Comparison of ENCODE assay signal across 9 cellular contexts in the genomic region with DNA sequence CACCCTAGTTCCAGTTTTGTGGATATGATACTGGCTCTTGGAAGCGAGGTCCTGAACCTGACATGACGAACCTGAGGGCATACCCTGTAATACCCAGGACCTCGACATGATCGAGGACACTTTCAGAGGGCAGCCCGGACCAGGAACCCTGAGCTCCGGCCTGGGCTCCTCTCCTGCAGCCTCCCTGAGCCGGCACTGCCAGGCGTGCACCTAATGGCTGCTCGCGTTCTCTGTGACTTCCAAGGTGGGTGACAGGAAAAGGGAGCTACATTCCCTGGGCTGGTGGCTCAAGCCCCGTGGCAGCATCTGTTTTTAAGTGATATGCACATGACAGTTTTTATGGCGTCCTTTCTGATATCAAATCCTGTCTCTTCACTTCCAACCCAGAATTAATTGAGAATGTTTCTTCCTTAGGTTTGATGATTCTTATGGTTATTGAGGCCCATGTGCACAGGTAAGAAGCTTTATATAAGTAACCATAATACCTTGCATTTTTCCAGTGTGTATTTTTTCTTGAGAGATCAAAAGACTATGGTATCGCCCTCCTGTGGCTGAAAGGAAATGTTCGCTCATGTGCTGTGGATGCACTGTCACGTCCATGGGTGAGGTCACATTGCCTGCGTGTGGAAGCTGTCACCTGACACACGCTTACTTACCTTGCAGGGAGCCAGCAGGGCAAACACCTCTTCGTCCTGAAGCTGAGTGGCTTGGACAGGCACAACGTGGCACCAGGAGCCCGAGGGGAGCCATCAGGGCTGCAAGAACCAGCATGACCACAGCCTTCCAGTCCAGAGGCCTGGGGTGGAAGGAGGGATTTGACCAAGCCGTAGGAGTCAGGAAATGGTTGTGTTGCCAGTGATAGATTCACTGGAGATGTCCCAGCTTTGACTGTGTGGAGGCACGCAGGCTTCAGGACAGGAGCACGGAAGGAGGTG.
DNase-seq lines count a peak whose midpoint lies in the region; ATAC-seq, FAIRE-seq and TF ChIP-seq lines count a peak whose summit lies in the region.
"Had no signal": no experiment of that assay in that cellular context is flagged by ENCODE, and none has a peak within 500 bp of the region (broad histone marks: within the 10 kb centered on the region; RNA-seq: fewer than 3 reads in every experiment).

No MANE protein-coding gene starts in this region.

- DNase-seq in NCI-H524 (lab: John Stamatoyannopoulos, UW) (peak; percentile 35 to 82), erythroblast (lab: John Stamatoyannopoulos, UW) (peak; percentile 3 to 35), transverse colon (no peak), RCC 7860 (ENCODE audit: low spot score) (no peak), Calu3 (no peak), Right ventricle myocardium superior (no peak)
- DNase-seq: KBM-7 had no signal

- H3K4me3 Mint-ChIP-seq in Calu3 (ENCODE audit: low read depth, unreplicated experiment) = no peak overlapping the region

- TF ChIP-seq EP300 in transverse colon (IDR thresholded peaks at IDR 0.05; ENCODE audit: low read depth) = no peak

- no peaks in the 10 kb centered on the region for H3K4me1 Mint-ChIP-seq in Calu3 (ENCODE audit: low read depth, unreplicated experiment)

- no peaks in the 10 kb centered on the region for H3K9me3 ChIP-seq in BLaER1 treated with 17β-estradiol and CSF1 and Interleukin-3, amounts not matched to agents 10 nM and 100 nM (replicated peaks in 1 of 11)
- no peaks in the 10 kb centered on the region for H3K9me3 ChIP-seq in transverse colon

- BruUV-seq in Calu3 (replicated peaks; lab: Mats Ljungman, UMichigan) = no TSS peak

- TF ChIP-seq CTCF in GM12872 (IDR thresholded peaks at IDR 0.05; ENCODE audit: insufficient read depth, low read depth, low read length) (peak; percentile 29; the same call in 1 of the 3 replicates), transverse colon (IDR thresholded peaks at IDR 0.05) (no peak), Calu3 (IDR thresholded peaks at IDR 0.05; ENCODE audit: unreplicated experiment) (no peak)

- H3K27ac Mint-ChIP-seq in Calu3 (ENCODE audit: unreplicated experiment) = no peak overlapping the region

- 76 to 85% methylated on average over 4 to 23 of the region's 23 CpGs for WGBS in transverse colon (ENCODE audit: low coverage in 1 of 2), 2 donors

- no peak overlapping the region for H3K27ac ChIP-seq in BLaER1 treated with 17β-estradiol and CSF1 and Interleukin-3, amounts not matched to agents 10 nM and 100 nM
- no peak overlapping the region for H3K27ac ChIP-seq in transverse colon

- H3K27me3 ChIP-seq in BLaER1 treated with 17β-estradiol and CSF1 and Interleukin-3, amounts not matched to agents 10 nM and 100 nM = no peaks in the 10 kb centered on the region
- H3K27me3 ChIP-seq in transverse colon = no peaks in the 10 kb centered on the region

- no peak for FAIRE-seq in RCC 7860 (lab: Jason Lieb, UNC)

- peaks cover 5% of the 10 kb centered on the region for H3K9me3 Mint-ChIP-seq in Calu3 (ENCODE audit: low read depth, unreplicated experiment)

- no peak for ATAC-seq in Right ventricle myocardium superior (ENCODE audit: poor library complexity)

- CTCF ChIA-PET in Calu3 (lab: Charles Lee) = no interaction called here

- TF ChIP-seq POLR2A in erythroblast (IDR thresholded peaks at IDR 0.05; ENCODE audit: low read length) (no peak), transverse colon (IDR thresholded peaks at IDR 0.05) (no peak)

- H3K36me3 ChIP-seq in BLaER1 treated with 17β-estradiol and CSF1 and Interleukin-3, amounts not matched to agents 10 nM and 100 nM = no peaks in the 10 kb centered on the region
- no peaks in the 10 kb centered on the region for H3K36me3 ChIP-seq in transverse colon

- peak overlapping the region in 9 of 11 experiments; percentile 22 to 65 (median 52); a peak in 16 of 22 replicates for H3K4me2 ChIP-seq in BLaER1 treated with 17β-estradiol and CSF1 and Interleukin-3, amounts not matched to agents 10 nM and 100 nM

- in situ Hi-C loops in transverse colon (cut with MboI; ENCODE audit: low pct_ligation_motif_present in 1 of 4, low pct_unique_long_range_greater_than_20kb in 1 of 4, low sequenced_read_pairs in 3 of 4) = no loop called here

- H4K20me1 ChIP-seq in BLaER1 treated with 17β-estradiol and CSF1 and Interleukin-3, amounts not matched to agents 10 nM and 100 nM = no peaks in the 10 kb centered on the region

- H3K27me3 Mint-ChIP-seq in Calu3 (ENCODE audit: unreplicated experiment) = peaks cover 27% of the 10 kb centered on the region

- intact Hi-C loops in transverse colon (cut with DNase I; ENCODE audit: low total_unique reads) (no loop called here), Calu3 (cut with micrococcal nuclease; ENCODE audit: unreplicated experiment) (no loop called here), Right ventricle myocardium superior (cut with DNase I) (no loop called here)

- H3K4me1 ChIP-seq in BLaER1 treated with 17β-estradiol and CSF1 and Interleukin-3, amounts not matched to agents 10 nM and 100 nM = peaks cover under 1 to 18% (median 11%) of the 10 kb centered on the region in 10 experiments; a peak in 16 of 20 replicates
- H3K4me1 ChIP-seq in transverse colon = no peaks in the 10 kb centered on the region

- no peak overlapping the region for H3K9ac ChIP-seq in BLaER1 treated with 17β-estradiol and CSF1 and Interleukin-3, amounts not matched to agents 10 nM and 100 nM

- no peaks in the 10 kb centered on the region for H3K36me3 Mint-ChIP-seq in Calu3 (ENCODE audit: insufficient read depth, unreplicated experiment)

- H3K4me3 ChIP-seq in BLaER1 treated with 17β-estradiol and CSF1 and Interleukin-3, amounts not matched to agents 10 nM and 100 nM = no peak overlapping the region
- H3K4me3 ChIP-seq in transverse colon = no peak overlapping the region

Comparison
In these comparisons a context has a peak if more than half of its experiments do, and no peak if none do; other contexts are left out.
1. DNase-seq: peak in NCI-H524 (2 of 2) and erythroblast (2 of 2); none in transverse colon (single experiment), RCC 7860 (single experiment), Calu3 (single experiment) and Right ventricle myocardium superior (single experiment).